Comparison of ENCODE assay signal across 22 cellular contexts in the genomic region with DNA sequence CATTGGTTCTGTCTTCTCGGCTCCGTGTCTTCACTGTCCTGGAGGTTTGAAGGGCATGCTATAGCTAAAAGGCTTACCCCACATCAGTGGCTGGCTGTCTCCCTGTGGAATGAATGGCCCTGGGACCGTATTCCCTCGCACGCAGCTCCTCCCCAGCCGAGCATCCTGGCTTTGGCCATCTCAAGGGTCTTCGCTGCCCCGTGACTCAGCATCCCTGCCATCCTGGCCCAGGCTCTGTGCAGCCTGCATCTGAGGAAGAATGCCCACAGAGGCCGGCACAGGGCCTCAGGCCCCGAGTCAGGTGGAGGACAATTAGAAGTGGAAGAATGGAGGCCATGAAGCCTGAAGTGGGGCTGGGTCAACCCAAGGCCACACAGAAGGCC. TPM values are rescaled to one million over a fixed set of nuclear protein-coding genes. Genes with fewer than 3 reads are reported as not detected.
DNase-seq lines count a peak whose midpoint lies in the region; ATAC-seq and TF ChIP-seq lines count a peak whose summit lies in the region.
"Had no signal": no experiment of that assay in that cellular context is flagged by ENCODE, and none has a peak within 500 bp of the region (broad histone marks: within the 10 kb centered on the region; RNA-seq: fewer than 3 reads in every experiment).

No MANE protein-coding gene starts in this region.

- H3K14ac ChIP-seq in IMR-90 (replicated peaks; ENCODE audit: low read depth, low read length), result no peak overlapping the region

- CTCF ChIA-PET in IMR-90 (lab: Yijun Ruan, JAX), result interaction anchor here (1.5 kb wide), 1 partner anchor 14 kb away, joined by 3 read pairs; no protein-coding TSS in a partner anchor
- CTCF ChIA-PET in PC-9 (lab: Charles Lee), result interaction anchor here (0.6 kb wide), 1 partner anchor 28 kb away, joined by 12 read pairs; no protein-coding TSS in a partner anchor

- no peak for TF ChIP-seq POLR2A in IMR-90 (IDR thresholded peaks at IDR 0.05; ENCODE audit: low read depth, low read length)
- TF ChIP-seq POLR2A in ovary (IDR thresholded peaks at IDR 0.05), result no peak

- H2AK9ac ChIP-seq in IMR-90 (replicated peaks; ENCODE audit: low read depth, low read length, poor library complexity), result no peak overlapping the region

- H4K20me1 ChIP-seq in IMR-90 (ENCODE audit: insufficient read depth, low read length) (peaks cover 42% of the 10 kb centered on the region), PC-9 (ENCODE audit: insufficient read depth) (no peaks in the 10 kb centered on the region), smooth muscle cell (ENCODE audit: low read depth) (peaks cover 27% of the 10 kb centered on the region)

- no peak overlapping the region for H4K8ac ChIP-seq in IMR-90 (ENCODE audit: low read depth in 2 of 2, low read length in 2 of 2)

- ATAC-seq in IMR-90 (ENCODE audit: low read depth) (no peak), lower lobe of right lung (no peak)
- ATAC-seq: A549, GM23338 had no signal

- H4K91ac ChIP-seq in IMR-90 (ENCODE audit: insufficient read depth, low read depth, low read length), result no peak overlapping the region

- no peak overlapping the region for H4K5ac ChIP-seq in IMR-90 (ENCODE audit: low read depth, low read length)

- no peak for DNase-seq in IMR-90
- no peak for DNase-seq in PC-9
- DNase-seq in lower lobe of right lung, result peak; percentile 12
- DNase-seq in smooth muscle cell (lab: John Stamatoyannopoulos, UW; ENCODE audit: unreplicated experiment), result no peak
- no peak for DNase-seq in stimulated activated CD4-positive, alpha-beta T cell treated with anti-CD3 and anti-CD28 coated beads, Interleukin-15, amount 100 ng/mL, for 24 hours
- no peak for DNase-seq in GM13976 (ENCODE audit: low spot score)
- no peak for DNase-seq in ovary
- no peak for DNase-seq in stimulated activated CD4-positive, alpha-beta T cell treated with anti-CD3 and anti-CD28 coated beads, Interleukin-4, amount 100 ng/mL, for 1 hour
- DNase-seq: AML-193; CD4-positive, alpha-beta T cell; DMS53; H9; KG1; MG63; NCI-H1105 treated with DMSO at 0.1 percent for 48 hours; NCI-H2029 treated with DMSO at 0.1 percent for 48 hours; NCI-H526 treated with DMSO at 0.1 percent for 48 hours; OCI-M1 had no signal

- H3K79me1 ChIP-seq in IMR-90 (ENCODE audit: low read depth in 1 of 2, low read length in 2 of 2), result peaks cover 65 to 100% of the 10 kb centered on the region in 2 experiments

- intact Hi-C loops in IMR-90 (cut with micrococcal nuclease), result loop anchor here (2.0 kb wide), 1 partner anchor 63 kb away; no protein-coding TSS in a partner anchor
- intact Hi-C loops in PC-9 (cut with micrococcal nuclease; ENCODE audit: unreplicated experiment), result no loop called here
- intact Hi-C loops in lower lobe of right lung (cut with DNase I), result no loop called here
- intact Hi-C loops in ovary (cut with DNase I), result no loop called here

- TF ChIP-seq CTCF in IMR-90 (conservative IDR thresholded peaks at IDR 0.05; ENCODE audit: low read depth, low read length) (no peak), PC-9 (conservative IDR thresholded peaks at IDR 0.05) (no peak), lower lobe of right lung (IDR thresholded peaks at IDR 0.05) (no peak), smooth muscle cell (IDR thresholded peaks at IDR 0.05; ENCODE audit: borderline replicate concordance, insufficient read depth, poor library complexity, severe bottlenecking) (no peak), GM13976 (IDR thresholded peaks at IDR 0.05; ENCODE audit: borderline replicate concordance, control extremely low read depth, extremely low read depth, insufficient read depth, missing control alignments) (no peak), ovary (IDR thresholded peaks at IDR 0.05) (no peak)

- peak overlapping the region; percentile 70 for H2BK5ac ChIP-seq in IMR-90 (ENCODE audit: low read depth, low read length, poor library complexity, severe bottlenecking)

- TF ChIP-seq RAD21 in IMR-90 (IDR thresholded peaks at IDR 0.05; ENCODE audit: low read length), result no peak

- TF ChIP-seq EP300 in ovary (IDR thresholded peaks at IDR 0.05), result no peak

- H3K9ac ChIP-seq in IMR-90 (ENCODE audit: low read depth, low read length) (no peak overlapping the region), smooth muscle cell (ENCODE audit: low read depth) (no peak overlapping the region)
- H3K9ac ChIP-seq: BLaER1 treated with 17β-estradiol and CSF1 and Interleukin-3, amounts not matched to agents 10 nM and 100 nM had no signal

- peak overlapping the region; percentile 68; the same call in 1 of the 2 replicates for H3K4ac ChIP-seq in IMR-90 (ENCODE audit: low read depth, low read length)

- no peak overlapping the region for H2AK5ac ChIP-seq in IMR-90 (ENCODE audit: low read depth, low read length)

- H2AFZ ChIP-seq in IMR-90 (replicated peaks; ENCODE audit: low read length, poor library complexity) (no peak overlapping the region), PC-9 (no peak overlapping the region), smooth muscle cell (ENCODE audit: low read depth) (no peak overlapping the region)
- H2AFZ ChIP-seq: GM23338 had no signal

- H3K9me2 ChIP-seq in PC-9 (ENCODE audit: insufficient read depth), result no peaks in the 10 kb centered on the region

- H3K27me3 ChIP-seq in IMR-90 (ENCODE audit: control insufficient read depth, insufficient read depth, low read length) (no peaks in the 10 kb centered on the region), PC-9 (ENCODE audit: insufficient read depth, low read depth) (no peaks in the 10 kb centered on the region), lower lobe of right lung (ENCODE audit: low read depth) (no peaks in the 10 kb centered on the region), smooth muscle cell (ENCODE audit: low read depth) (no peaks in the 10 kb centered on the region), ovary (no peaks in the 10 kb centered on the region)
- H3K27me3 ChIP-seq: BLaER1 treated with 17β-estradiol and CSF1 and Interleukin-3, amounts not matched to agents 10 nM and 100 nM; MG63; SJSA1 had no signal

- H3K18ac ChIP-seq in IMR-90 (ENCODE audit: low read depth, low read length), result no peak overlapping the region

- WGBS in IMR-90 (ENCODE audit: extremely low coverage in 2 of 2, insufficient read length in 1 of 2), 2 experiments, result 100% methylated on average over 2 of the region's 10 CpGs; no CpG with 5 or more reads in 1 of the 2 experiments
- WGBS in smooth muscle cell (ENCODE audit: low lambda C conversion rate), result 87% methylated on average over 10 of the region's 10 CpGs
- WGBS in ovary, 3 donors, result 72 to 81% (median 81%) methylated on average over 9 to 10 of the region's 10 CpGs

- H3K9me3 ChIP-seq in IMR-90 (ENCODE audit: control insufficient read depth, insufficient read depth, low read length) (no peaks in the 10 kb centered on the region), PC-9 (ENCODE audit: insufficient read depth, low read depth) (no peaks in the 10 kb centered on the region), lower lobe of right lung (no peaks in the 10 kb centered on the region), smooth muscle cell (replicated peaks; ENCODE audit: low read depth) (no peaks in the 10 kb centered on the region), ovary (no peaks in the 10 kb centered on the region)
- H3K9me3 ChIP-seq: A549; BLaER1 treated with 17β-estradiol and CSF1 and Interleukin-3, amounts not matched to agents 10 nM and 100 nM; MG63; SJSA1 had no signal

- H3K9me1 ChIP-seq in IMR-90 (ENCODE audit: insufficient read depth, low read length), result peaks cover 47% of the 10 kb centered on the region

- H3K36me3 ChIP-seq in IMR-90 (ENCODE audit: control insufficient read depth, insufficient read depth, low read length) (peaks cover 8% of the 10 kb centered on the region), PC-9 (ENCODE audit: low read depth) (0 out of 2 replicates have a peak, but pooled peaks cover 10% of the 10 kb centered on the region), lower lobe of right lung (no peaks in the 10 kb centered on the region), smooth muscle cell (ENCODE audit: low read depth) (no peaks in the 10 kb centered on the region), ovary (no peaks in the 10 kb centered on the region)
- H3K36me3 ChIP-seq: BLaER1 treated with 17β-estradiol and CSF1 and Interleukin-3, amounts not matched to agents 10 nM and 100 nM; SJSA1 had no signal

- H3K23ac ChIP-seq in IMR-90 (ENCODE audit: low read depth, low read length), result no peak overlapping the region

- H2BK120ac ChIP-seq in IMR-90 (ENCODE audit: low read depth, low read length), result no peak overlapping the region

- H3K4me2 ChIP-seq in IMR-90 (ENCODE audit: low read depth, low read length) (no peak overlapping the region), PC-9 (peak overlapping the region; percentile 98), smooth muscle cell (no peak overlapping the region)
- H3K4me2 ChIP-seq: A549, GM23338 had no signal

- no peak overlapping the region for H3K56ac ChIP-seq in IMR-90 (ENCODE audit: extremely low read depth, insufficient read depth, low read length)

- H3K4me3 ChIP-seq in IMR-90 (ENCODE audit: insufficient read depth, low read depth, low read length) (no peak overlapping the region), PC-9 (peak overlapping the region; percentile 55; the same call in 1 of the 2 replicates), lower lobe of right lung (no peak overlapping the region), smooth muscle cell (no peak overlapping the region), ovary (no peak overlapping the region)
- H3K4me3 ChIP-seq: A549; BLaER1 treated with 17β-estradiol and CSF1 and Interleukin-3, amounts not matched to agents 10 nM and 100 nM; GM23338; MG63; SJSA1 had no signal

- in situ Hi-C loops in IMR-90 (cut with MboI; ENCODE audit: low sequenced_read_pairs), result no loop called here
- in situ Hi-C loops in GM13976 (cut with MboI; ENCODE audit: low sequenced_read_pairs, unreplicated experiment), result no loop called here

- BruUV-seq in IMR-90 (replicated peaks; lab: Mats Ljungman, UMichigan) (no TSS peak), PC-9 (replicated peaks; lab: Mats Ljungman, UMichigan) (no TSS peak)

- no peak overlapping the region for H2BK20ac ChIP-seq in IMR-90 (ENCODE audit: low read depth, low read length)

- H3K79me2 ChIP-seq in PC-9 (ENCODE audit: low read depth) (peaks cover 64% of the 10 kb centered on the region), smooth muscle cell (ENCODE audit: low read depth) (peaks cover 53% of the 10 kb centered on the region)

- H2BK15ac ChIP-seq in IMR-90 (ENCODE audit: low read depth, low read length), result no peak overlapping the region

- peaks cover 88% of the 10 kb centered on the region for H3F3A ChIP-seq in PC-9 (ENCODE audit: insufficient read depth, low read depth)
- peaks cover 30% of the 10 kb centered on the region for H3F3A ChIP-seq in smooth muscle cell (ENCODE audit: low read depth)

- H3K27ac ChIP-seq in IMR-90 (ENCODE audit: insufficient read depth, low read length) (peak overlapping the region; percentile 20; the same call in 1 of the 2 replicates), PC-9 (0 out of 2 replicates have a peak overlapping the region, but pooled peaks have one; percentile 86), lower lobe of right lung (no peak overlapping the region), smooth muscle cell (ENCODE audit: low read depth) (peak overlapping the region; percentile 3), ovary (no peak overlapping the region)
- H3K27ac ChIP-seq: A549; BLaER1 treated with 17β-estradiol and CSF1 and Interleukin-3, amounts not matched to agents 10 nM and 100 nM; SJSA1 had no signal

- H3K4me1 ChIP-seq in IMR-90 (ENCODE audit: control insufficient read depth, insufficient read depth, low read length), result peaks cover 63% of the 10 kb centered on the region
- peaks cover 100% of the 10 kb centered on the region for H3K4me1 ChIP-seq in PC-9 (replicated peaks; ENCODE audit: insufficient read depth)
- peaks cover 21% of the 10 kb centered on the region for H3K4me1 ChIP-seq in lower lobe of right lung
- H3K4me1 ChIP-seq in smooth muscle cell (ENCODE audit: low read depth), result peaks cover 42% of the 10 kb centered on the region
- peaks cover 10% of the 10 kb centered on the region for H3K4me1 ChIP-seq in ovary (ENCODE audit: insufficient read depth)

- dilution Hi-C loops in IMR-90 (cut with HindIII; ENCODE audit: low sequenced_read_pairs, unreplicated experiment), result no loop called here

- POLR2A ChIA-PET in IMR-90 (lab: Charles Lee; ENCODE audit: unreplicated experiment), result no interaction called here
- POLR2A ChIA-PET in PC-9 (lab: Charles Lee; ENCODE audit: unreplicated experiment), result no interaction called here

RNA-seq across cellular contexts. Expression of a gene that starts 11.0 kb away (rescaled TPM):
- total RNA-seq in IMR-90 (2012; rRNA removed) (146 and 148 TPM in 2 replicates), PC-9 (2021) (35.8 and 50.7 TPM in 2 replicates), lower lobe of right lung (7.6 TPM), smooth muscle cell (239 and 252 TPM in 2 replicates), ovary (10 to 100 TPM; 10.1 to 33.8 (median 19.9) TPM)
- polyA plus RNA-seq in IMR-90 (2012; rRNA removed) (311 and 332 TPM in 2 replicates), smooth muscle cell (736 and 899 TPM in 2 replicates), ovary (10 to 100 TPM; 16.1 to 17.0 TPM)
- 118 and 403 TPM in 2 replicates for polyA plus RNA-seq in IMR-90 (2012; cell fraction: cytosol; rRNA removed)
- 211 and 331 TPM in 2 replicates for polyA plus RNA-seq in IMR-90 (2012; cell fraction: nucleus; rRNA removed; ENCODE audit: low replicate concordance)

RNA-seq across cellular contexts. Expression of a gene that starts 54.8 kb away (rescaled TPM):
- total RNA-seq in IMR-90 (2012; rRNA removed) (11.8 and 12.5 TPM in 2 replicates), PC-9 (2021) (6.0 and 6.1 TPM in 2 replicates), lower lobe of right lung (16.3 TPM), smooth muscle cell (9.3 and 12.4 TPM in 2 replicates), ovary (10 to 100 TPM in 5 of 7 donors, 1 to 10 TPM in 2; 6.0 to 22.9 (median 13.3) TPM)
- polyA plus RNA-seq in IMR-90 (2012; rRNA removed) (21.2 and 25.0 TPM in 2 replicates), smooth muscle cell (23.7 and 27.5 TPM in 2 replicates), ovary (10 to 100 TPM in 1 of 2 donors, 1 to 10 TPM in 1; 2.1 to 12.1 TPM)
- 15.0 and 22.2 TPM in 2 replicates for polyA plus RNA-seq in IMR-90 (2012; cell fraction: cytosol; rRNA removed)
- polyA plus RNA-seq in IMR-90 (2012; cell fraction: nucleus; rRNA removed; ENCODE audit: low replicate concordance), result 13.0 and 29.7 TPM in 2 replicates

RNA-seq across cellular contexts. Expression of a gene that starts 57.2 kb away (rescaled TPM):
- total RNA-seq in IMR-90 (2012; rRNA removed) (8.8 and 10.3 TPM in 2 replicates), PC-9 (2021) (67.2 and 81.8 TPM in 2 replicates), lower lobe of right lung (79.4 TPM), smooth muscle cell (21.6 and 34.1 TPM in 2 replicates), ovary (10 to 100 TPM; 37.4 to 60.8 (median 51.7) TPM)
- polyA plus RNA-seq in IMR-90 (2012; rRNA removed) (22.6 and 23.1 TPM in 2 replicates), smooth muscle cell (33.7 and 39.4 TPM in 2 replicates), ovary (10 to 100 TPM; 20.7 to 26.0 TPM)
- polyA plus RNA-seq in IMR-90 (2012; cell fraction: cytosol; rRNA removed), result 28.1 and 29.3 TPM in 2 replicates
- polyA plus RNA-seq in IMR-90 (2012; cell fraction: nucleus; rRNA removed; ENCODE audit: low replicate concordance), result 43.2 and 105 TPM in 2 replicates

Comparison
In these comparisons a context has a peak if more than half of its experiments do, and no peak if none do; other contexts are left out.
1. H3K27ac ChIP-seq: peak in IMR-90 (single experiment), PC-9 (single experiment) and smooth muscle cell (single experiment); none in lower lobe of right lung (single experiment) and ovary (0 of 2).